Comparison of ENCODE assay signal across 17 cellular contexts in the genomic region with DNA sequence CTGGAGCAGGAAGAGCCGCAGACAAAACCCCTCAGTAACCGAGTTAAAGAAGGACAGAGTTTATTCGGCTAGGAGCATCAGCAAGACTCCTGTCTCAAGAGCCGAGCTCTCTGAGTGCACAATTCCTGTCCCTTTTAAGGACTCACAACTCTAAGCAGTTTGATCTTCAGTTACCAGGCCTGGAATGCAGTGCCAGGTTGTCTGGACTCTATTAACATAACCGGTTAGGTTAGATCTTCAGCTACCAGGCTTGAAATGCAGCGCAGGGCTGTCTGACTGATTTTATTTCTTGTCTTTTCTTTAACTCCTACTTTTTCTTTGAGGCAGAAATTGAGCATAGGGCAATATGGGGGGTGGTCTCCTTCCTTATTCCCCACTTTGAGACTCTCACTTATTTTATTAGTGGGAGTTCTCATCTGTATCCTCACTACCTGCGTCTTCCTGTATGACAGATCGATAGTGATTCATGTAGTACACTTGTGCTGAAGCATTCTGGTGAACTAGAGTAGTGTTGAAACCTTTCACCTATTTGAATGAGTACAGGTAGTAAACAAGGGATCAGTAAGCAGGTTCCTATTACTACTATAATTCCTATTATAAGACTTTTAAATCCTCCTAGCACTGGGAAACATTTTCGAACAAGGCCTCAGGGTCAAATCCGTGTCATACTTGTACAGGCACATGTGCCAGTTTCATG. TPM values are rescaled to one million over a fixed set of nuclear protein-coding genes. Genes with fewer than 3 reads are reported as not detected.
DNase-seq lines count a peak whose midpoint lies in the region; ATAC-seq and TF ChIP-seq lines count a peak whose summit lies in the region.
"Had no signal": no experiment of that assay in that cellular context is flagged by ENCODE, and none has a peak within 500 bp of the region (broad histone marks: within the 10 kb centered on the region; RNA-seq: fewer than 3 reads in every experiment).

No MANE protein-coding gene starts in this region.

- H3K27me3 ChIP-seq in hepatocyte (no peaks in the 10 kb centered on the region), prostate gland (replicated peaks; ENCODE audit: insufficient read depth) (no peaks in the 10 kb centered on the region)
- no peaks in the 10 kb centered on the region for H3K27me3 ChIP-seq in effector memory CD4-positive, alpha-beta T cell (replicated peaks; ENCODE audit: control insufficient read depth, insufficient read depth, low read length, poor library complexity, severe bottlenecking)

- H3K36me3 Mint-ChIP-seq in activated CD4-positive, alpha-beta memory T cell treated with anti-CD3 and anti-CD28 coated beads, Interleukin-2, amount 10 ng/mL, durations not matched to agents 7 days and 5 days (ENCODE audit: low read depth): no peaks in the 10 kb centered on the region
- H3K36me3 Mint-ChIP-seq: natural killer cell; stimulated activated naive B cell treated with anti-CD40 and anti-IgM and Interleukin-4, amounts not matched to agents 10 μg/mL and 1 μg/mL and 100 μg/mL, for 72 hours had no signal

- POLR2A ChIA-PET in activated CD4-positive, alpha-beta memory T cell treated with anti-CD3 and anti-CD28 coated beads, Interleukin-2, amount 10 ng/mL, durations not matched to agents 7 days and 5 days (lab: Charles Lee): no interaction called here

- H3K4me3 ChIP-seq in hepatocyte: no peak overlapping the region
- H3K4me3 ChIP-seq in prostate gland: no peak overlapping the region
- H3K4me3 ChIP-seq in effector memory CD4-positive, alpha-beta T cell (ENCODE audit: insufficient read depth, low read depth, low read length, poor library complexity, severe bottlenecking): no peak overlapping the region

- no peak overlapping the region for H2AFZ ChIP-seq in hepatocyte

- no peaks in the 10 kb centered on the region for H3K79me2 ChIP-seq in hepatocyte

- H3K27me3 Mint-ChIP-seq in activated CD4-positive, alpha-beta memory T cell treated with anti-CD3 and anti-CD28 coated beads, Interleukin-2, amount 10 ng/mL, durations not matched to agents 7 days and 5 days: no peaks in the 10 kb centered on the region
- H3K27me3 Mint-ChIP-seq: progenitor cell of endocrine pancreas; stimulated activated naive B cell treated with anti-CD40 and anti-IgM and Interleukin-4, amounts not matched to agents 10 μg/mL and 1 μg/mL and 100 μg/mL, for 72 hours had no signal

- peak overlapping the region; percentile 25 for H3K27ac ChIP-seq in hepatocyte
- H3K27ac ChIP-seq in prostate gland: peak overlapping the region in 1 of 2 donors; percentile 22
- H3K27ac ChIP-seq in effector memory CD4-positive, alpha-beta T cell (ENCODE audit: insufficient read depth, low read length, poor library complexity, severe bottlenecking): no peak overlapping the region

- H3K9me3 Mint-ChIP-seq in activated CD4-positive, alpha-beta memory T cell treated with anti-CD3 and anti-CD28 coated beads, Interleukin-2, amount 10 ng/mL, durations not matched to agents 7 days and 5 days: no peaks in the 10 kb centered on the region
- H3K9me3 Mint-ChIP-seq: activated T-helper 1 cell treated with anti-CD3 and anti-CD28 coated beads, Interleukin-12 subunit alpha, Interleukin-12 subunit beta, Interleukin-2, Interleukin-4 antibody, amounts not matched to agents 30 ng/mL and 10 ng/mL and 1 ng/mL, durations not matched to agents 14 hours and 24 hours and 36 hours; stimulated activated naive B cell treated with anti-CD40 and anti-IgM and Interleukin-4, amounts not matched to agents 10 μg/mL and 1 μg/mL and 100 μg/mL, for 72 hours had no signal

- no peak overlapping the region for H3K4me2 ChIP-seq in hepatocyte

- no peaks in the 10 kb centered on the region for H3K4me1 Mint-ChIP-seq in activated CD4-positive, alpha-beta memory T cell treated with anti-CD3 and anti-CD28 coated beads, Interleukin-2, amount 10 ng/mL, durations not matched to agents 7 days and 5 days
- H3K4me1 Mint-ChIP-seq: natural killer cell; stimulated activated naive B cell treated with anti-CD40 and anti-IgM and Interleukin-4, amounts not matched to agents 10 μg/mL and 1 μg/mL and 100 μg/mL, for 72 hours had no signal

- no peaks in the 10 kb centered on the region for H3K36me3 ChIP-seq in hepatocyte (replicated peaks; ENCODE audit: insufficient read depth, low read depth)
- H3K36me3 ChIP-seq in prostate gland: no peaks in the 10 kb centered on the region
- no peaks in the 10 kb centered on the region for H3K36me3 ChIP-seq in effector memory CD4-positive, alpha-beta T cell (ENCODE audit: control insufficient read depth, insufficient read depth, low read length)

- ATAC-seq in HG03039 (IDR thresholded peaks at IDR 0.05; ENCODE audit: unreplicated experiment): no peak
- ATAC-seq: natural killer cell; stimulated activated naive B cell treated with anti-CD40 and anti-IgM and Interleukin-4, amounts not matched to agents 10 μg/mL and 1 μg/mL and 100 μg/mL, for 72 hours had no signal

- no peaks in the 10 kb centered on the region for H3K9me2 ChIP-seq in hepatocyte (replicated peaks; ENCODE audit: insufficient read depth)

- CTCF ChIA-PET in activated CD4-positive, alpha-beta memory T cell treated with anti-CD3 and anti-CD28 coated beads, Interleukin-2, amount 10 ng/mL, durations not matched to agents 7 days and 5 days (lab: Charles Lee): no interaction called here

- DNase-seq in ELF-1 (ENCODE audit: low read depth, low spot score) (peak; percentile 57), NCI-H526 (lab: John Stamatoyannopoulos, UW) (peak; percentile 77 to 81), hepatocyte (ENCODE audit: low spot score) (peak; percentile 12), prostate gland (ENCODE audit: low spot score) (peak; percentile 47), NCI-H524 (lab: John Stamatoyannopoulos, UW) (no peak)
- no peak for DNase-seq in activated CD4-positive, alpha-beta memory T cell treated with anti-CD3 and anti-CD28 coated beads, Interleukin-2, amount 10 ng/mL, durations not matched to agents 7 days and 5 days
- no peak for DNase-seq in effector memory CD4-positive, alpha-beta T cell
- DNase-seq: activated CD8-positive, alpha-beta memory T cell treated with anti-CD3 and anti-CD28 coated beads for 24 hours; effector CD8-positive, alpha-beta T cell; H9; natural killer cell; NCI-H2081; stimulated activated naive B cell treated with anti-CD40 and anti-IgM and Interleukin-4, amounts not matched to agents 10 μg/mL and 1 μg/mL and 100 μg/mL, for 72 hours had no signal

- intact Hi-C loops in prostate gland (cut with DNase I): no loop called here

- no peak for TF ChIP-seq POLR2A in prostate gland (IDR thresholded peaks at IDR 0.05)

- H3K4me1 ChIP-seq in hepatocyte (ENCODE audit: insufficient read depth) (no peaks in the 10 kb centered on the region), prostate gland (replicated peaks) (no peaks in the 10 kb centered on the region)
- no peaks in the 10 kb centered on the region for H3K4me1 ChIP-seq in effector memory CD4-positive, alpha-beta T cell (ENCODE audit: control insufficient read depth, insufficient read depth, low read length, poor library complexity, severe bottlenecking)

- WGBS in hepatocyte (ENCODE audit: low lambda C conversion rate, missing lambda C conversion rate): 83% methylated on average over 10 of the region's 10 CpGs
- 72% methylated on average over 10 of the region's 10 CpGs for WGBS in prostate gland

- no peaks in the 10 kb centered on the region for H4K20me1 ChIP-seq in hepatocyte (ENCODE audit: insufficient read depth, poor library complexity, severe bottlenecking)

- H3K27ac Mint-ChIP-seq in activated CD4-positive, alpha-beta memory T cell treated with anti-CD3 and anti-CD28 coated beads, Interleukin-2, amount 10 ng/mL, durations not matched to agents 7 days and 5 days: no peak overlapping the region
- H3K27ac Mint-ChIP-seq: activated T-helper 1 cell treated with anti-CD3 and anti-CD28 coated beads, Interleukin-12 subunit alpha, Interleukin-12 subunit beta, Interleukin-2, Interleukin-4 antibody, amounts not matched to agents 30 ng/mL and 10 ng/mL and 1 ng/mL, durations not matched to agents 14 hours and 24 hours and 36 hours; H9; natural killer cell; progenitor cell of endocrine pancreas; stimulated activated naive B cell treated with anti-CD40 and anti-IgM and Interleukin-4, amounts not matched to agents 10 μg/mL and 1 μg/mL and 100 μg/mL, for 72 hours had no signal

- no peak overlapping the region for H3K4me3 Mint-ChIP-seq in activated CD4-positive, alpha-beta memory T cell treated with anti-CD3 and anti-CD28 coated beads, Interleukin-2, amount 10 ng/mL, durations not matched to agents 7 days and 5 days
- H3K4me3 Mint-ChIP-seq: activated T-helper 1 cell treated with anti-CD3 and anti-CD28 coated beads, Interleukin-12 subunit alpha, Interleukin-12 subunit beta, Interleukin-2, Interleukin-4 antibody, amounts not matched to agents 30 ng/mL and 10 ng/mL and 1 ng/mL, durations not matched to agents 14 hours and 24 hours and 36 hours; H9; natural killer cell; stimulated activated naive B cell treated with anti-CD40 and anti-IgM and Interleukin-4, amounts not matched to agents 10 μg/mL and 1 μg/mL and 100 μg/mL, for 72 hours had no signal

- no peaks in the 10 kb centered on the region for H3K9me3 ChIP-seq in hepatocyte (ENCODE audit: low read depth)
- H3K9me3 ChIP-seq in prostate gland: no peaks in the 10 kb centered on the region
- H3K9me3 ChIP-seq in effector memory CD4-positive, alpha-beta T cell (ENCODE audit: control insufficient read depth, low read length): no peaks in the 10 kb centered on the region

- TF ChIP-seq CTCF in hepatocyte (IDR thresholded peaks at IDR 0.05; ENCODE audit: poor library complexity) (no peak), prostate gland (IDR thresholded peaks at IDR 0.05) (no peak)

RNA-seq across cellular contexts. Expression of a gene that starts 58.7 kb away (rescaled TPM):
- total RNA-seq in hepatocyte (not detected in 2 replicates), prostate gland (under 1 TPM; 0.09 to 0.28 TPM)
- not detected in 2 replicates for polyA plus RNA-seq in hepatocyte
- total RNA-seq in activated CD4-positive, alpha-beta memory T cell treated with anti-CD3 and anti-CD28 coated beads, Interleukin-2, amount 10 ng/mL, durations not matched to agents 7 days and 5 days: not detected
- total RNA-seq: activated T-helper 1 cell treated with anti-CD3 and anti-CD28 coated beads, Interleukin-12 subunit alpha, Interleukin-12 subunit beta, Interleukin-2, Interleukin-4 antibody, amounts not matched to agents 30 ng/mL and 10 ng/mL and 1 ng/mL, durations not matched to agents 14 hours and 24 hours and 36 hours had no signal
- polyA plus RNA-seq: liver had no signal

Comparison
In these comparisons a context has a peak if more than half of its experiments do, and no peak if none do; other contexts are left out.
1. DNase-seq: peak in ELF-1 (single experiment), NCI-H526 (2 of 2), hepatocyte (single experiment) and prostate gland (single experiment); none in NCI-H524 (0 of 2), activated CD4-positive, alpha-beta memory T cell treated with anti-CD3 and anti-CD28 coated beads, Interleukin-2, amount 10 ng/mL, durations not matched to agents 7 days and 5 days (single experiment) and effector memory CD4-positive, alpha-beta T cell (0 of 3).